In genomic region chr2:171185165-171185818, GRCh38 we compare ENCODE assay signal across 25 cellular contexts. TPM values are rescaled to one million over a fixed set of nuclear protein-coding genes. Genes with fewer than 3 reads are reported as not detected.
DNase-seq lines count a peak whose midpoint lies in the region; ATAC-seq, FAIRE-seq and TF ChIP-seq lines count a peak whose summit lies in the region.
"Had no signal": no experiment of that assay in that cellular context is flagged by ENCODE, and none has a peak within 500 bp of the region (broad histone marks: within the 10 kb centered on the region; RNA-seq: fewer than 3 reads in every experiment).

No MANE protein-coding gene starts in this region.

- peaks cover 14% of the 10 kb centered on the region; the same call in 2 of the 3 replicates for H3K4me1 ChIP-seq in A549
- no peaks in the 10 kb centered on the region for H3K4me1 ChIP-seq in HEK293 (ENCODE audit: control insufficient read depth, insufficient read depth, low read length)
- H3K4me1 ChIP-seq in mesenchymal stem cell (ENCODE audit: control insufficient read depth, insufficient read depth, low read depth, low read length): no peaks in the 10 kb centered on the region
- H3K4me1 ChIP-seq: lower lobe of right lung had no signal

- H4K8ac ChIP-seq in mesenchymal stem cell (ENCODE audit: low read length): no peak overlapping the region

- FAIRE-seq in A549 (lab: Jason Lieb, UNC): no peak
- FAIRE-seq: endometrium, GM12878 had no signal

- H3K27ac ChIP-seq in A549 (no peak overlapping the region), HEK293 (ENCODE audit: extremely low read depth, low read depth, low read length) (no peak overlapping the region), mesenchymal stem cell (ENCODE audit: low read length, poor library complexity, severe bottlenecking) (no peak overlapping the region), coronary artery (no peak overlapping the region)
- H3K27ac ChIP-seq: lower lobe of right lung had no signal

- DNase-seq in A549 (ENCODE audit: low read depth in 1 of 2, low spot score in 1 of 2) (no peak), astrocyte of the hippocampus (ENCODE audit: low read depth, low spot score) (peak; percentile 3), mesenchymal stem cell (no peak), DMS79 treated with DMSO at 0.1 percent for 48 hours (lab: John Stamatoyannopoulos, UW) (no peak), coronary artery (ENCODE audit: low spot score) (no peak), cortex of kidney (lab: John Stamatoyannopoulos, UW) (no peak)
- DNase-seq: activated CD4-positive, alpha-beta T cell treated with anti-CD3 and anti-CD28 coated beads for 48 hours; activated CD8-positive, alpha-beta memory T cell treated with anti-CD3 and anti-CD28 coated beads for 24 hours; activated T-cell treated with anti-CD3 and anti-CD28 coated beads for 4 hours; caudate nucleus; CD4-positive, alpha-beta T cell; foreskin melanocyte; kidney glomerular epithelial cell; lower lobe of right lung; natural killer cell; nucleus accumbens; SIG-M5; stimulated activated naive CD4-positive, alpha-beta T cell treated with Interleukin-2 at 50 U/mL for 16 hours; SW 1271 had no signal

- H2BK12ac ChIP-seq in mesenchymal stem cell (ENCODE audit: low read length in 2 of 2): no peak overlapping the region

- H2AK5ac ChIP-seq in mesenchymal stem cell (ENCODE audit: low read length, severe bottlenecking): no peak overlapping the region

- H2BK5ac ChIP-seq in mesenchymal stem cell (ENCODE audit: low read depth, low read length, poor library complexity, severe bottlenecking): no peak overlapping the region

- H3K9me3 ChIP-seq in A549: no peaks in the 10 kb centered on the region
- no peaks in the 10 kb centered on the region for H3K9me3 ChIP-seq in HEK293 (ENCODE audit: control insufficient read depth, insufficient read depth, low read depth, low read length)
- no peaks in the 10 kb centered on the region for H3K9me3 ChIP-seq in mesenchymal stem cell (ENCODE audit: control insufficient read depth, low read length)
- H3K9me3 ChIP-seq: esophagus muscularis mucosa, lower lobe of right lung had no signal

- CTCF ChIA-PET in A549 (lab: Yijun Ruan, JAX): interaction anchor here (0.7 kb wide), 1 partner anchor 161 kb away, joined by 3 read pairs; no protein-coding TSS in a partner anchor
- CTCF ChIA-PET in HEK293 (lab: Yijun Ruan, JAX): interaction anchor here (1.5 kb wide), 1 partner anchor 257 kb away, joined by 3 read pairs; no protein-coding TSS in a partner anchor

- H3K23ac ChIP-seq in mesenchymal stem cell (ENCODE audit: low read length in 2 of 2): no peak overlapping the region

- WGBS in A549 (ENCODE audit: missing lambda C conversion rate): 96% methylated on average over 2 of the region's 2 CpGs
- WGBS in mesenchymal stem cell: 100% methylated on average over 2 of the region's 2 CpGs

- H2BK15ac ChIP-seq in mesenchymal stem cell (ENCODE audit: low read depth, poor library complexity, severe bottlenecking): no peak overlapping the region

- no peak for TF ChIP-seq POLR2A in A549 (IDR thresholded peaks at IDR 0.05; ENCODE audit: low read length)

- TF ChIP-seq CTCF in A549 (IDR thresholded peaks at IDR 0.05): no peak
- no peak for TF ChIP-seq CTCF in HEK293 (tag by site-specific recombination; IDR thresholded peaks at IDR 0.05)
- TF ChIP-seq CTCF in coronary artery (IDR thresholded peaks at IDR 0.05): no peak

- no peaks in the 10 kb centered on the region for H3K36me3 ChIP-seq in HEK293 (ENCODE audit: control insufficient read depth in 2 of 2, insufficient read depth in 1 of 2, low read length in 2 of 2)
- H3K36me3 ChIP-seq in mesenchymal stem cell (ENCODE audit: control insufficient read depth in 1 of 2, insufficient read depth in 2 of 2, low read depth in 1 of 2, low read length in 2 of 2): no peaks in the 10 kb centered on the region
- H3K36me3 ChIP-seq: esophagus muscularis mucosa, lower lobe of right lung had no signal

- no peak overlapping the region for H2BK120ac ChIP-seq in mesenchymal stem cell (ENCODE audit: low read depth, low read length)

- no peaks in the 10 kb centered on the region for H3K79me1 ChIP-seq in mesenchymal stem cell (replicated peaks; ENCODE audit: low read length, poor library complexity, severe bottlenecking)

- TF ChIP-seq RAD21 in A549 (conservative IDR thresholded peaks at IDR 0.05 in 1 of 2, IDR thresholded peaks at IDR 0.05 in 1 of 2): no peak

- H3K27me3 ChIP-seq in mesenchymal stem cell (ENCODE audit: control insufficient read depth in 1 of 2, insufficient read depth in 1 of 2, low read length in 2 of 2): no peaks in the 10 kb centered on the region
- H3K27me3 ChIP-seq: esophagus muscularis mucosa had no signal

- no peak; a peak in 1 of 6 replicates for ATAC-seq in A549
- no peak for ATAC-seq in HG03039 (IDR thresholded peaks at IDR 0.05; ENCODE audit: unreplicated experiment)
- ATAC-seq: GM12878, lower lobe of right lung, natural killer cell had no signal

- no peak for TF ChIP-seq EP300 in A549 (IDR thresholded peaks at IDR 0.05)

- H4K91ac ChIP-seq in mesenchymal stem cell (ENCODE audit: low read length): no peak overlapping the region

- H3K14ac ChIP-seq in mesenchymal stem cell (ENCODE audit: low read length in 2 of 2): no peak overlapping the region

- H3K4ac ChIP-seq in mesenchymal stem cell (ENCODE audit: low read depth in 1 of 2, low read length in 2 of 2): no peak overlapping the region

- H3K4me3 ChIP-seq in A549: no peak overlapping the region
- no peak overlapping the region for H3K4me3 ChIP-seq in HEK293 (ENCODE audit: low read depth, low read length)
- H3K4me3 ChIP-seq in mesenchymal stem cell (ENCODE audit: insufficient read depth in 1 of 2, low read depth in 1 of 2, low read length in 2 of 2): peak overlapping the region in 1 of 2 experiments; percentile 47
- H3K4me3 ChIP-seq in coronary artery: no peak overlapping the region
- H3K4me3 ChIP-seq: esophagus muscularis mucosa, GM12878, lower lobe of right lung, skin epidermis had no signal

- H3K18ac ChIP-seq in mesenchymal stem cell (ENCODE audit: low read depth in 1 of 2, low read length in 2 of 2): no peak overlapping the region

- H3K4me2 ChIP-seq in A549: peak overlapping the region; percentile 23; the same call in 2 of the 3 replicates
- H3K4me2 ChIP-seq in mesenchymal stem cell (ENCODE audit: low read length, poor library complexity, severe bottlenecking): no peak overlapping the region

- peak overlapping the region; percentile 76 for H3K9ac ChIP-seq in mesenchymal stem cell (ENCODE audit: low read length)

- POLR2A ChIA-PET in A549 (lab: Yijun Ruan, JAX) (no interaction called here), HEK293 (lab: Yijun Ruan, JAX) (no interaction called here)

- no peak overlapping the region for H2AFZ ChIP-seq in mesenchymal stem cell (ENCODE audit: low read depth, low read length)

TF ChIP-seq in A549, 52 proteins besides CTCF, POLR2A, EP300 and RAD21:
- TF ChIP-seq HEYL (CRISPR knock-in tag; IDR thresholded peaks at IDR 0.05) (no peak), RFX5 (IDR thresholded peaks at IDR 0.05) (no peak), SREBF2 (IDR thresholded peaks at IDR 0.05) (no peak), ZSCAN20 (CRISPR knock-in tag; IDR thresholded peaks at IDR 0.05) (no peak), TFCP2L1 (CRISPR knock-in tag; IDR thresholded peaks at IDR 0.05) (no peak), MAFK (IDR thresholded peaks at IDR 0.05; ENCODE audit: partially characterized antibody) (no peak), CEBPB (IDR thresholded peaks at IDR 0.05) (no peak), BHLHE40 (IDR thresholded peaks at IDR 0.05; ENCODE audit: low read depth, low read length) (no peak), NR3C1 (IDR thresholded peaks at IDR 0.05) (no peak), POLR2AphosphoS2 (conservative IDR thresholded peaks at IDR 0.05; ENCODE audit: low read length) (no peak), MAX (IDR thresholded peaks at IDR 0.05) (no peak)
TF ChIP-seq in A549: peak in this region for 0.

TF ChIP-seq in HEK293, 187 proteins besides CTCF, POLR2A, EP300 and RAD21:
- TF ChIP-seq ZIC2 (tag by site-specific recombination; IDR thresholded peaks at IDR 0.05) (no peak), ZNF837 (tag by site-specific recombination; IDR thresholded peaks at IDR 0.05) (no peak), ZFP3 (tag by site-specific recombination; IDR thresholded peaks at IDR 0.05; ENCODE audit: low read depth) (no peak), ZNF391 (tag by site-specific recombination; IDR thresholded peaks at IDR 0.05; ENCODE audit: borderline replicate concordance, low read depth) (no peak), ZBTB17 (tag by site-specific recombination; IDR thresholded peaks at IDR 0.05) (peak; percentile 54), ZNF488 (tag by site-specific recombination; IDR thresholded peaks at IDR 0.05) (no peak)

RNA-seq across cellular contexts. Expression of gene TLK1, which starts 24.6 kb away (rescaled TPM):
- polyA plus RNA-seq in A549 (2011; rRNA removed) (28.9 and 29.8 TPM in 2 replicates), A549 (2017; fragmentation: RNase III; extraction: RNeasy Plus Mini Kit Qiagen cat#74134 plus additional on column Dnase treatment) (16.9 to 19.1 TPM (median 18.8 TPM) in 3 replicates)
- 5.2 and 5.6 TPM in 2 replicates for polyA plus RNA-seq in A549 (2012; cell fraction: cytosol; rRNA removed)
- 5.0 and 5.2 TPM in 2 replicates for polyA plus RNA-seq in A549 (2012; cell fraction: nucleus; rRNA removed)
- polyA minus RNA-seq in A549 (2011; rRNA and poly(A)+ RNA removed): 16.9 and 19.6 TPM in 2 replicates
- polyA plus RNA-seq in mesenchymal stem cell (2013, experiment 1 of 2): 28.6 TPM
- 27.2 TPM for polyA plus RNA-seq in mesenchymal stem cell (2013, experiment 2 of 2)
